In genomic region chr15:88193415-88193814, GRCh38 we compare ENCODE assay signal across 1 cellular context.
TF ChIP-seq lines count a peak whose summit lies in the region.

No MANE protein-coding gene starts in this region.

TF ChIP-seq in GM23338, 12 proteins besides CTCF, POLR2A, EP300 and RAD21 (continued from another document):
- TF ChIP-seq REST (IDR thresholded peaks at IDR 0.05; ENCODE audit: unreplicated experiment) (no peak), CREB1 (CRISPR knock-in tag; IDR thresholded peaks at IDR 0.05; ENCODE audit: low read depth) (no peak), ETS1 (IDR thresholded peaks at IDR 0.05) (no peak), ZNF462 (CRISPR knock-in tag; IDR thresholded peaks at IDR 0.05) (no peak), ZNF331 (CRISPR knock-in tag; IDR thresholded peaks at IDR 0.05; ENCODE audit: low read depth) (no peak)
